In genomic region chr9:83964973-83965349, GRCh38 we compare ENCODE assay signal across 10 cellular contexts. TPM values are rescaled to one million over a fixed set of nuclear protein-coding genes. Genes with fewer than 3 reads are reported as not detected.
A peak's percentile ranks its signal among the peaks of the same experiment; 100 is the strongest.
DNase-seq lines count a peak whose midpoint lies in the region; ATAC-seq and TF ChIP-seq lines count a peak whose summit lies in the region.
"Had no signal": no experiment of that assay in that cellular context is flagged by ENCODE, and none has a peak within 500 bp of the region (broad histone marks: within the 10 kb centered on the region; RNA-seq: fewer than 3 reads in every experiment).

No MANE protein-coding gene starts in this region.

- peaks cover 3% of the 10 kb centered on the region; the same call in 1 of the 2 replicates for H3K4me1 ChIP-seq in Caco-2

- POLR2A ChIA-PET in Caco-2 (lab: Charles Lee) (interaction anchor here (0.6 to 0.7 kb wide), 2 partner anchors 12 to 16 kb away, joined by 3 to 4 read pairs; partner anchors contain the start of gene RMI1), activated B cell treated with CpG ODN at 0.5 μM for 24 hours (lab: Charles Lee) (interaction anchor here (1.2 to 2.0 kb wide), 3 partner anchors 9 to 15 kb away, joined by 4 to 9 read pairs (median 5); partner anchors contain the start of genes HNRNPK and RMI1)

- H3K27ac Mint-ChIP-seq in Caco-2 (ENCODE audit: unreplicated experiment) (peak overlapping the region; percentile 77), activated B cell treated with CpG ODN at 0.5 μM for 24 hours (peak overlapping the region; percentile 57), memory B cell (peak overlapping the region; percentile 22)

- H3K4me3 Mint-ChIP-seq in Caco-2 (ENCODE audit: unreplicated experiment) (no peak overlapping the region), activated B cell treated with CpG ODN at 0.5 μM for 24 hours (no peak overlapping the region), memory B cell (no peak overlapping the region)

- H3K27me3 Mint-ChIP-seq in Caco-2 (ENCODE audit: insufficient read depth, unreplicated experiment) (no peaks in the 10 kb centered on the region), activated B cell treated with CpG ODN at 0.5 μM for 24 hours (no peaks in the 10 kb centered on the region), memory B cell (no peaks in the 10 kb centered on the region)

- H3K9me3 Mint-ChIP-seq in Caco-2 (ENCODE audit: unreplicated experiment), result no peaks in the 10 kb centered on the region
- H3K9me3 Mint-ChIP-seq in activated B cell treated with CpG ODN at 0.5 μM for 24 hours, result no peaks in the 10 kb centered on the region
- H3K9me3 Mint-ChIP-seq in memory B cell, result no peaks in the 10 kb centered on the region

- no TSS peak for BruUV-seq in Caco-2 (replicated peaks; lab: Mats Ljungman, UMichigan)

- peaks cover 82% of the 10 kb centered on the region for H3K36me3 Mint-ChIP-seq in Caco-2 (ENCODE audit: insufficient read depth, unreplicated experiment)
- peaks cover 40% of the 10 kb centered on the region for H3K36me3 Mint-ChIP-seq in activated B cell treated with CpG ODN at 0.5 μM for 24 hours (ENCODE audit: low read depth)
- peaks cover 12% of the 10 kb centered on the region for H3K36me3 Mint-ChIP-seq in memory B cell

- H3K9me3 ChIP-seq in Caco-2, result no peaks in the 10 kb centered on the region
- H3K9me3 ChIP-seq: lower lobe of right lung had no signal

- ATAC-seq in activated B cell treated with CpG ODN at 0.5 μM for 24 hours (ENCODE audit: low read depth), result no peak
- peak; percentile 26 for ATAC-seq in memory B cell (ENCODE audit: low read depth)
- no peak for ATAC-seq in HG02571 (IDR thresholded peaks at IDR 0.05; ENCODE audit: unreplicated experiment)
- no peak for ATAC-seq in HG03196 (IDR thresholded peaks at IDR 0.05; ENCODE audit: unreplicated experiment)
- ATAC-seq in GM21360 (IDR thresholded peaks at IDR 0.05; ENCODE audit: unreplicated experiment), result no peak
- ATAC-seq in HG02642 (IDR thresholded peaks at IDR 0.05; ENCODE audit: poor library complexity, unreplicated experiment), result no peak

- DNase-seq in Caco-2 (no peak), HCEC 1CT (peak; percentile 7), activated B cell treated with CpG ODN at 0.5 μM for 24 hours (no peak), memory B cell (ENCODE audit: low spot score in 2 of 2) (no peak)
- DNase-seq: lower lobe of right lung; stimulated activated CD4-positive, alpha-beta T cell treated with anti-CD3 and anti-CD28 coated beads, Interleukin-4, amount 100 ng/mL, for 4 hours had no signal

- H3K4me3 ChIP-seq in Caco-2 (ENCODE audit: low read depth, low read length), result no peak overlapping the region
- H3K4me3 ChIP-seq: lower lobe of right lung had no signal

- CTCF ChIA-PET in Caco-2 (lab: Charles Lee) (no interaction called here), activated B cell treated with CpG ODN at 0.5 μM for 24 hours (lab: Charles Lee) (no interaction called here)

- H3K36me3 ChIP-seq in Caco-2 (ENCODE audit: control insufficient read depth, insufficient read depth, low read length), result no peaks in the 10 kb centered on the region

- no peaks in the 10 kb centered on the region for H3K27me3 ChIP-seq in Caco-2 (replicated peaks; ENCODE audit: control insufficient read depth, insufficient read depth, low read length)

- H3K4me1 Mint-ChIP-seq in Caco-2 (ENCODE audit: low read depth, unreplicated experiment) (peaks cover 6% of the 10 kb centered on the region), activated B cell treated with CpG ODN at 0.5 μM for 24 hours (peaks cover 5% of the 10 kb centered on the region), memory B cell (peaks cover 9% of the 10 kb centered on the region)

- TF ChIP-seq CTCF in Caco-2 (IDR thresholded peaks at IDR 0.05; ENCODE audit: insufficient read depth in 1 of 2, low read depth in 1 of 2, low read length in 1 of 2, severe bottlenecking in 1 of 2, unreplicated experiment in 1 of 2), result no peak
- no peak for TF ChIP-seq CTCF in activated B cell treated with CpG ODN at 0.5 μM for 24 hours (IDR thresholded peaks at IDR 0.05)

- intact Hi-C loops in Caco-2 (cut with micrococcal nuclease; ENCODE audit: unreplicated experiment), result no loop called here
- intact Hi-C loops in activated B cell treated with CpG ODN at 0.5 μM for 24 hours (cut with micrococcal nuclease), result no loop called here

RNA-seq across cellular contexts. Expression of gene HNRNPK, which starts 15.1 kb away (rescaled TPM):
- total RNA-seq in Caco-2 (2022) (476 and 485 TPM in 2 replicates), activated B cell treated with CpG ODN at 0.5 μM for 24 hours (645 and 678 TPM in 2 replicates)

RNA-seq across cellular contexts. Expression of gene RMI1, which starts 15.6 kb away (rescaled TPM):
- total RNA-seq in Caco-2 (2022) (10.2 and 10.8 TPM in 2 replicates), activated B cell treated with CpG ODN at 0.5 μM for 24 hours (6.6 and 8.5 TPM in 2 replicates)

RNA-seq across cellular contexts. Expression of gene KIF27, which starts 43.7 kb away (rescaled TPM):
- total RNA-seq in Caco-2 (2022) (1.8 and 2.0 TPM in 2 replicates), activated B cell treated with CpG ODN at 0.5 μM for 24 hours (4.9 and 5.1 TPM in 2 replicates)

Comparison
In these comparisons a context has a peak if more than half of its experiments do, and no peak if none do; other contexts are left out.
1. H3K27ac Mint-ChIP-seq: peak in every context shown above with its lines; median percentile 77 in Caco-2; 57 in activated B cell treated with CpG ODN at 0.5 μM for 24 hours; 22 in memory B cell.